ENCODE assay signal across 9 cellular contexts in genomic region chr1:40478276-40478675, GRCh38. TPM values are rescaled to one million over a fixed set of nuclear protein-coding genes. Genes with fewer than 3 reads are reported as not detected.
A peak's percentile ranks its signal among the peaks of the same experiment; 100 is the strongest.
DNase-seq lines count a peak whose midpoint lies in the region; ATAC-seq, FAIRE-seq and TF ChIP-seq lines count a peak whose summit lies in the region.
"Had no signal": no experiment of that assay in that cellular context is flagged by ENCODE, and none has a peak within 500 bp of the region (broad histone marks: within the 10 kb centered on the region; RNA-seq: fewer than 3 reads in every experiment).

No MANE protein-coding gene starts in this region.

- peak overlapping the region; percentile 54 for H3K27ac Mint-ChIP-seq in activated T-cell treated with anti-CD3 and anti-CD28 coated beads, Interleukin-2, amount 50 U/mL, for 72 hours
- no peak overlapping the region for H3K27ac Mint-ChIP-seq in activated T-helper 2 cell treated with anti-CD3 and anti-CD28 coated beads, Interferon-gamma antibody, Interleukin-2, Interleukin-4, amounts not matched to agents 10 μg/mL and 5 μg/mL and 100 μg/mL, durations not matched to agents 14 hours and 24 hours and 36 hours

- intact Hi-C loops in activated T-helper 2 cell treated with anti-CD3 and anti-CD28 coated beads, Interferon-gamma antibody, Interleukin-2, Interleukin-4, amounts not matched to agents 10 μg/mL and 5 μg/mL and 100 μg/mL, durations not matched to agents 14 hours and 24 hours and 36 hours (cut with micrococcal nuclease), result no loop called here

- H3K4me2 ChIP-seq in keratinocyte (ENCODE audit: control insufficient read depth, extremely low read depth, insufficient read depth, low read depth, low read length), result peak overlapping the region; percentile 91

- H3K4me3 ChIP-seq in keratinocyte (ENCODE audit: control insufficient read depth in 2 of 3, extremely low read depth in 1 of 3, insufficient read depth in 2 of 3, low read depth in 1 of 3, low read length in 3 of 3) (peak overlapping the region in 2 of 3 experiments; percentile 63 to 88), thoracic aorta (peak overlapping the region; percentile 82)

- no peaks in the 10 kb centered on the region for H3K27me3 ChIP-seq in keratinocyte (ENCODE audit: control insufficient read depth, extremely low read depth, insufficient read depth, low read length)
- H3K27me3 ChIP-seq in thoracic aorta (replicated peaks; ENCODE audit: insufficient read depth), result no peaks in the 10 kb centered on the region

- peaks cover 4% of the 10 kb centered on the region for H3K9me3 ChIP-seq in keratinocyte (ENCODE audit: control insufficient read depth, low read depth, low read length)
- H3K9me3 ChIP-seq in thoracic aorta, result peaks cover 6% of the 10 kb centered on the region

- peak overlapping the region; percentile 97 for H2AFZ ChIP-seq in keratinocyte (ENCODE audit: control insufficient read depth, low read length)

- peaks cover 4% of the 10 kb centered on the region for H3K4me1 ChIP-seq in keratinocyte (ENCODE audit: control insufficient read depth, extremely low read depth, insufficient read depth, low read length)
- H3K4me1 ChIP-seq in thoracic aorta (ENCODE audit: control insufficient read depth in 1 of 2, low read depth in 2 of 2), result peaks cover 0 to 13% of the 10 kb centered on the region in 2 donors

- no peak for FAIRE-seq in keratinocyte (lab: Jason Lieb, UNC)

- dilution Hi-C loops in keratinocyte (cut with MboI; ENCODE audit: extremely low pct_ligation_motif_present, low sequenced_read_pairs), result no loop called here

- peak overlapping the region; percentile 79 to 82 for H3K4me3 Mint-ChIP-seq in activated T-cell treated with anti-CD3 and anti-CD28 coated beads, Interleukin-2, amount 50 U/mL, for 72 hours
- peak overlapping the region; percentile 76 for H3K4me3 Mint-ChIP-seq in activated T-helper 2 cell treated with anti-CD3 and anti-CD28 coated beads, Interferon-gamma antibody, Interleukin-2, Interleukin-4, amounts not matched to agents 10 μg/mL and 5 μg/mL and 100 μg/mL, durations not matched to agents 14 hours and 24 hours and 36 hours (ENCODE audit: low read depth)

- no peak for TF ChIP-seq CTCF in keratinocyte (optimal IDR thresholded peaks at IDR 0.05 in 1 of 3, IDR thresholded peaks at IDR 0.05 in 1 of 3, conservative IDR thresholded peaks at IDR 0.05 in 1 of 3; ENCODE audit: extremely low read depth in 1 of 3, insufficient read depth in 2 of 3, low read length in 3 of 3)
- no peak for TF ChIP-seq CTCF in thoracic aorta (IDR thresholded peaks at IDR 0.05)

- no peak overlapping the region for H3K9ac ChIP-seq in keratinocyte (ENCODE audit: control insufficient read depth, extremely low read depth, insufficient read depth, low read length)

- H3K4me1 Mint-ChIP-seq in activated T-cell treated with anti-CD3 and anti-CD28 coated beads, Interleukin-2, amount 50 U/mL, for 72 hours (ENCODE audit: low read depth), result peaks cover 21% of the 10 kb centered on the region
- peaks cover 14% of the 10 kb centered on the region for H3K4me1 Mint-ChIP-seq in activated T-helper 2 cell treated with anti-CD3 and anti-CD28 coated beads, Interferon-gamma antibody, Interleukin-2, Interleukin-4, amounts not matched to agents 10 μg/mL and 5 μg/mL and 100 μg/mL, durations not matched to agents 14 hours and 24 hours and 36 hours (ENCODE audit: low read depth)

- no peaks in the 10 kb centered on the region for H3K9me1 ChIP-seq in keratinocyte (ENCODE audit: control insufficient read depth, extremely low read depth, insufficient read depth, low read length)

- H3K27ac ChIP-seq in keratinocyte (ENCODE audit: control insufficient read depth, insufficient read depth, low read length) (no peak overlapping the region), thoracic aorta (peak overlapping the region in 1 of 2 donors; percentile 61)

- no peak for DNase-seq in activated T-cell treated with anti-CD3 and anti-CD28 coated beads, Interleukin-2, amount 50 U/mL, for 72 hours
- DNase-seq in activated T-cell treated with anti-CD3 and anti-CD28 coated beads, Interleukin-2, amount 50 U/mL, for 1 hour, result no peak
- DNase-seq in activated T-helper 2 cell treated with anti-CD3 and anti-CD28 coated beads, Interferon-gamma antibody, Interleukin-2, Interleukin-4, amounts not matched to agents 10 μg/mL and 5 μg/mL and 100 μg/mL, durations not matched to agents 14 hours and 24 hours and 36 hours (ENCODE audit: low spot score), result no peak
- DNase-seq in keratinocyte (ENCODE audit: low read depth, low spot score) (no peak), thoracic aorta (ENCODE audit: low spot score) (no peak), GM03348 (ENCODE audit: low spot score) (no peak), AML-193 (lab: John Stamatoyannopoulos, UW) (no peak)
- DNase-seq: kidney glomerular epithelial cell had no signal

- peaks cover 4 to 18% of the 10 kb centered on the region in 2 donors for H3K9me3 Mint-ChIP-seq in activated T-cell treated with anti-CD3 and anti-CD28 coated beads, Interleukin-2, amount 50 U/mL, for 72 hours
- H3K9me3 Mint-ChIP-seq in activated T-helper 2 cell treated with anti-CD3 and anti-CD28 coated beads, Interferon-gamma antibody, Interleukin-2, Interleukin-4, amounts not matched to agents 10 μg/mL and 5 μg/mL and 100 μg/mL, durations not matched to agents 14 hours and 24 hours and 36 hours, result peaks cover 41% of the 10 kb centered on the region

- no peaks in the 10 kb centered on the region for H4K20me1 ChIP-seq in keratinocyte (ENCODE audit: control insufficient read depth, extremely low read depth, insufficient read depth, low read length)

- H3K27me3 Mint-ChIP-seq in activated T-cell treated with anti-CD3 and anti-CD28 coated beads, Interleukin-2, amount 50 U/mL, for 72 hours (ENCODE audit: low read depth), result no peaks in the 10 kb centered on the region
- H3K27me3 Mint-ChIP-seq in activated T-helper 2 cell treated with anti-CD3 and anti-CD28 coated beads, Interferon-gamma antibody, Interleukin-2, Interleukin-4, amounts not matched to agents 10 μg/mL and 5 μg/mL and 100 μg/mL, durations not matched to agents 14 hours and 24 hours and 36 hours (ENCODE audit: low read depth), result no peaks in the 10 kb centered on the region

- no peak for ATAC-seq in activated T-cell treated with anti-CD3 and anti-CD28 coated beads, Interleukin-2, amount 50 U/mL, for 72 hours (replicated peaks in 1 of 2)
- ATAC-seq in thoracic aorta (ENCODE audit: insufficient number of reproducible peaks, low FRiP score, low read depth), result no peak
- ATAC-seq in GM18907 (IDR thresholded peaks at IDR 0.05; ENCODE audit: unreplicated experiment), result no peak

- H3K36me3 ChIP-seq in keratinocyte (ENCODE audit: control insufficient read depth in 2 of 2, extremely low read depth in 1 of 2, insufficient read depth in 2 of 2, low read length in 2 of 2) (no peaks in the 10 kb centered on the region), thoracic aorta (peaks cover 4% of the 10 kb centered on the region)

- H3K36me3 Mint-ChIP-seq in activated T-cell treated with anti-CD3 and anti-CD28 coated beads, Interleukin-2, amount 50 U/mL, for 72 hours (ENCODE audit: insufficient read depth in 2 of 2), result peaks cover 24 to 46% of the 10 kb centered on the region in 2 donors
- H3K36me3 Mint-ChIP-seq in activated T-helper 2 cell treated with anti-CD3 and anti-CD28 coated beads, Interferon-gamma antibody, Interleukin-2, Interleukin-4, amounts not matched to agents 10 μg/mL and 5 μg/mL and 100 μg/mL, durations not matched to agents 14 hours and 24 hours and 36 hours (ENCODE audit: low read depth), result peaks cover 37% of the 10 kb centered on the region

- H3K79me2 ChIP-seq in keratinocyte (ENCODE audit: control insufficient read depth, insufficient read depth, low read length), result no peaks in the 10 kb centered on the region

RNA-seq across cellular contexts. Expression of gene ZFP69, which starts 1.2 kb away (rescaled TPM):
- total RNA-seq in activated T-cell treated with anti-CD3 and anti-CD28 coated beads, Interleukin-2, amount 50 U/mL, for 72 hours, result 1 to 10 TPM; 4.0 to 8.4 TPM
- total RNA-seq in activated T-helper 2 cell treated with anti-CD3 and anti-CD28 coated beads, Interferon-gamma antibody, Interleukin-2, Interleukin-4, amounts not matched to agents 10 μg/mL and 5 μg/mL and 100 μg/mL, durations not matched to agents 14 hours and 24 hours and 36 hours, result 3.3 and 4.0 TPM in 2 replicates
- polyA plus RNA-seq in keratinocyte, result 2.2 to 3.5 TPM (median 2.3 TPM) in 3 replicates
- polyA plus RNA-seq in keratinocyte (2011; ENCODE audit: low read depth), result 0.85 TPM
- 2.1 and 3.1 TPM in 2 replicates for polyA plus RNA-seq in keratinocyte (2011; cell fraction: cytosol; rRNA removed)
- 2.6 and 3.5 TPM in 2 replicates for polyA plus RNA-seq in keratinocyte (2011; cell fraction: nucleus; rRNA removed)
- polyA plus RNA-seq in keratinocyte (2012; ENCODE audit: low replicate concordance), result 1.7 and 2.1 TPM in 2 replicates
- polyA minus RNA-seq in keratinocyte, result 0.89 to 2.7 TPM (median 1.0 TPM) in 3 replicates
- polyA minus RNA-seq in keratinocyte (2011; cell fraction: cytosol; rRNA and poly(A)+ RNA removed), result 0.58 TPM
- polyA minus RNA-seq in keratinocyte (2011; cell fraction: nucleus; rRNA and poly(A)+ RNA removed), result 0.42 and 1.4 TPM in 2 replicates
- total RNA-seq in thoracic aorta, result 1 to 10 TPM; 3.2 to 5.1 TPM

RNA-seq across cellular contexts. Expression of gene ZFP69B, which starts 28.0 kb away (rescaled TPM):
- total RNA-seq in activated T-cell treated with anti-CD3 and anti-CD28 coated beads, Interleukin-2, amount 50 U/mL, for 72 hours, result 1 to 10 TPM; 7.4 to 7.9 TPM
- 4.7 and 5.4 TPM in 2 replicates for total RNA-seq in activated T-helper 2 cell treated with anti-CD3 and anti-CD28 coated beads, Interferon-gamma antibody, Interleukin-2, Interleukin-4, amounts not matched to agents 10 μg/mL and 5 μg/mL and 100 μg/mL, durations not matched to agents 14 hours and 24 hours and 36 hours
- 1.1 to 1.9 TPM (median 1.7 TPM) in 3 replicates for polyA plus RNA-seq in keratinocyte
- 0.91 TPM for polyA plus RNA-seq in keratinocyte (2011; ENCODE audit: low read depth)
- 1.0 and 1.3 TPM in 2 replicates for polyA plus RNA-seq in keratinocyte (2011; cell fraction: cytosol; rRNA removed)
- 1.5 and 1.7 TPM in 2 replicates for polyA plus RNA-seq in keratinocyte (2011; cell fraction: nucleus; rRNA removed)
- 0.87 and 1.7 TPM in 2 replicates for polyA plus RNA-seq in keratinocyte (2012; ENCODE audit: low replicate concordance)
- 0.99 to 2.8 TPM in 2 of 3 replicates, not detected in the other for polyA minus RNA-seq in keratinocyte
- 0.96 TPM for polyA minus RNA-seq in keratinocyte (2011; cell fraction: cytosol; rRNA and poly(A)+ RNA removed)
- polyA minus RNA-seq in keratinocyte (2011; cell fraction: nucleus; rRNA and poly(A)+ RNA removed), result 1.1 and 2.0 TPM in 2 replicates
- total RNA-seq in thoracic aorta, result under 1 TPM; 0.71 to 0.95 TPM

RNA-seq across cellular contexts. Expression of gene EXO5, which starts 30.3 kb away (rescaled TPM):
- 10 to 100 TPM; 13.6 to 17.5 TPM for total RNA-seq in activated T-cell treated with anti-CD3 and anti-CD28 coated beads, Interleukin-2, amount 50 U/mL, for 72 hours
- 11.9 and 13.6 TPM in 2 replicates for total RNA-seq in activated T-helper 2 cell treated with anti-CD3 and anti-CD28 coated beads, Interferon-gamma antibody, Interleukin-2, Interleukin-4, amounts not matched to agents 10 μg/mL and 5 μg/mL and 100 μg/mL, durations not matched to agents 14 hours and 24 hours and 36 hours
- 8.5 to 9.9 TPM (median 8.6 TPM) in 3 replicates for polyA plus RNA-seq in keratinocyte
- polyA plus RNA-seq in keratinocyte (2011; ENCODE audit: low read depth), result 2.3 TPM
- polyA plus RNA-seq in keratinocyte (2011; cell fraction: cytosol; rRNA removed), result 5.6 and 7.5 TPM in 2 replicates
- 13.4 and 14.0 TPM in 2 replicates for polyA plus RNA-seq in keratinocyte (2011; cell fraction: nucleus; rRNA removed)
- 4.2 and 7.1 TPM in 2 replicates for polyA plus RNA-seq in keratinocyte (2012; ENCODE audit: low replicate concordance)
- polyA minus RNA-seq in keratinocyte, result 1.3 to 7.8 TPM (median 5.0 TPM) in 3 replicates
- 7.5 TPM for polyA minus RNA-seq in keratinocyte (2011; cell fraction: cytosol; rRNA and poly(A)+ RNA removed)
- 3.7 and 7.2 TPM in 2 replicates for polyA minus RNA-seq in keratinocyte (2011; cell fraction: nucleus; rRNA and poly(A)+ RNA removed)
- total RNA-seq in thoracic aorta, result 1 to 10 TPM; 2.2 to 2.8 TPM

RNA-seq across cellular contexts. Expression of gene ZNF684, which starts 53.2 kb away (rescaled TPM):
- 1 to 10 TPM; 6.3 to 7.1 TPM for total RNA-seq in activated T-cell treated with anti-CD3 and anti-CD28 coated beads, Interleukin-2, amount 50 U/mL, for 72 hours
- total RNA-seq in activated T-helper 2 cell treated with anti-CD3 and anti-CD28 coated beads, Interferon-gamma antibody, Interleukin-2, Interleukin-4, amounts not matched to agents 10 μg/mL and 5 μg/mL and 100 μg/mL, durations not matched to agents 14 hours and 24 hours and 36 hours, result 4.1 and 4.8 TPM in 2 replicates
- polyA plus RNA-seq in keratinocyte, result 1.7 to 2.8 TPM (median 2.2 TPM) in 3 replicates
- polyA plus RNA-seq in keratinocyte (2011; ENCODE audit: low read depth), result 1.6 TPM
- 1.2 and 1.7 TPM in 2 replicates for polyA plus RNA-seq in keratinocyte (2011; cell fraction: cytosol; rRNA removed)
- 2.3 and 4.0 TPM in 2 replicates for polyA plus RNA-seq in keratinocyte (2011; cell fraction: nucleus; rRNA removed)
- polyA plus RNA-seq in keratinocyte (2012; ENCODE audit: low replicate concordance), result 1.2 and 1.7 TPM in 2 replicates
- 0.43 to 4.7 TPM (median 2.7 TPM) in 3 replicates for polyA minus RNA-seq in keratinocyte
- polyA minus RNA-seq in keratinocyte (2011; cell fraction: cytosol; rRNA and poly(A)+ RNA removed), result not detected
- 0.53 and 5.2 TPM in 2 replicates for polyA minus RNA-seq in keratinocyte (2011; cell fraction: nucleus; rRNA and poly(A)+ RNA removed)
- 10 to 100 TPM in 1 of 2 donors, 1 to 10 TPM in 1; 8.4 to 12.3 TPM for total RNA-seq in thoracic aorta
